8 cellular contexts compared by ENCODE assay signal in the genomic region with DNA sequence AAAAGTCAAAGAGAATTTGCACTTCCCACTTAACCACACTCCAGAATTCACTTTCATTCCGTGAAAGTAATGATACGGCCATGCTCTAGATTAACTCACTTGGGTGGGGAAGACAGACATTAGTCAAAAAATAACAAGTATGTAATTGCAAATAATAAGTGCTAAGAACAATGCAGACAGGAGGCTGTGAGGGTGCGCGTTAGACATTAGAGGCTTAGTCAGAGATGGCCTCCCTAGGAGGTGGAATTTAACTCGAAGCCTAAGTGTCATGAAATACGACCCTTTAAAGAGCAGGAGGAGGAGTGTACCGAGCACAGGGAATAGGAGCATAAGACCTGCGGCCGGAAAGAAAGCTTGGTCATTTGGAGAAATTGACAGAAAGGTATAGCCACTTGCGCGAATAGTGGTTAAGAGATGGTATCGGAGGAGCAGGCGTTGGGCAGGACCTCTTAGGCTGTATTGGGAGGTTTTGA. TPM values are rescaled to one million over a fixed set of nuclear protein-coding genes. Genes with fewer than 3 reads are reported as not detected.
DNase-seq lines count a peak whose midpoint lies in the region; ATAC-seq and TF ChIP-seq lines count a peak whose summit lies in the region.

No MANE protein-coding gene starts in this region.

- peaks cover 0 to 28% (median 16%) of the 10 kb centered on the region in 12 donors for H3K4me1 ChIP-seq in heart left ventricle
- peaks cover 7% of the 10 kb centered on the region; the same call in 1 of the 2 replicates for H3K4me1 ChIP-seq in HUES48 (ENCODE audit: control insufficient read depth, insufficient read depth, low read length)
- H3K4me1 ChIP-seq in gastrocnemius medialis, result peaks cover 18% of the 10 kb centered on the region in 2 donors

- TF ChIP-seq CTCF in heart left ventricle (IDR thresholded peaks at IDR 0.05) (no peak), WI38 (IDR thresholded peaks at IDR 0.05; ENCODE audit: low read depth, low read length) (no peak), gastrocnemius medialis (IDR thresholded peaks at IDR 0.05 in 4 of 5, conservative IDR thresholded peaks at IDR 0.05 in 1 of 5) (no peak)

- 1 to 2% (median 2%) methylated on average over 13 of the region's 13 CpGs for WGBS in heart left ventricle, 4 donors

- DNase-seq in heart left ventricle (no peak), cardiac septum (ENCODE audit: low spot score) (no peak), germinal center (ENCODE audit: low spot score) (peak; percentile 14), gastrocnemius medialis (no peak)

- H3K36me3 ChIP-seq in heart left ventricle (peaks cover 0 to 35% (median 27%) of the 10 kb centered on the region in 9 donors), HUES48 (ENCODE audit: control insufficient read depth, insufficient read depth, low read length) (peaks cover 36% of the 10 kb centered on the region), gastrocnemius medialis (peaks cover 0 to 23% of the 10 kb centered on the region in 2 donors)

- H3K27me3 ChIP-seq in heart left ventricle (peaks cover 0 to 4% (median 0%) of the 10 kb centered on the region in 9 donors), HUES48 (ENCODE audit: control insufficient read depth, insufficient read depth, low read length) (no peaks in the 10 kb centered on the region), gastrocnemius medialis (no peaks in the 10 kb centered on the region)

- in situ Hi-C loops in gastrocnemius medialis (cut with MboI; ENCODE audit: low sequenced_read_pairs in 4 of 4), result no loop called here

- H3K9me3 ChIP-seq in heart left ventricle, result peaks cover 0 to 4% (median 0%) of the 10 kb centered on the region in 12 donors
- H3K9me3 ChIP-seq in HUES48 (ENCODE audit: control insufficient read depth, insufficient read depth, low read length), result peaks cover 5% of the 10 kb centered on the region
- H3K9me3 ChIP-seq in gastrocnemius medialis, result no peaks in the 10 kb centered on the region

- intact Hi-C loops in heart left ventricle (cut with DNase I), result no loop called here
- intact Hi-C loops in cardiac septum (cut with DNase I), result no loop called here
- intact Hi-C loops in gastrocnemius medialis (cut with DNase I; ENCODE audit: low total_unique reads), result loop anchor here (2.0 to 10.0 kb wide), 3 partner anchors 83 to 375 kb away; a partner anchor contains a TSS

- peak in 2 of 4 donors; percentile 6 to 8 for ATAC-seq in heart left ventricle
- ATAC-seq in gastrocnemius medialis, result peak; percentile 1 to 21
- no peak for ATAC-seq in HG03108 (IDR thresholded peaks at IDR 0.05; ENCODE audit: unreplicated experiment)
- no peak for ATAC-seq in GM21515 (IDR thresholded peaks at IDR 0.05; ENCODE audit: unreplicated experiment)

- peak overlapping the region; percentile 95 for H3K9ac ChIP-seq in HUES48 (ENCODE audit: low read depth, low read length)

- TF ChIP-seq POLR2A in heart left ventricle (IDR thresholded peaks at IDR 0.05), result no peak
- no peak for TF ChIP-seq POLR2A in gastrocnemius medialis (IDR thresholded peaks at IDR 0.05)

- H3K27ac ChIP-seq in heart left ventricle, result peak overlapping the region in 11 of 12 donors; percentile 3 to 82 (median 58)
- peak overlapping the region; percentile 91 for H3K27ac ChIP-seq in HUES48 (ENCODE audit: low read depth, low read length)
- peak overlapping the region; percentile 73 to 83 (median 78) for H3K27ac ChIP-seq in gastrocnemius medialis

- H3K4me3 ChIP-seq in heart left ventricle (peak overlapping the region; percentile 49 to 91 (median 82)), HUES48 (ENCODE audit: low read depth, low read length) (peak overlapping the region; percentile 92), WI38 (ENCODE audit: low read depth, low read length) (peak overlapping the region; percentile 86), gastrocnemius medialis (peak overlapping the region; percentile 68 to 80 (median 79))

RNA-seq across cellular contexts. Expression of a gene that starts 0.6 kb away (rescaled TPM):
- total RNA-seq in heart left ventricle, result 10 to 100 TPM in 6 of 9 donors, 1 to 10 TPM in 3; 2.5 to 14.4 (median 11.0) TPM
- polyA plus RNA-seq in heart left ventricle, result 10 to 100 TPM; 29.2 to 48.6 TPM
- total RNA-seq in cardiac septum, result 10.1 TPM
- 1 to 10 TPM; 2.3 to 4.6 (median 3.4) TPM for total RNA-seq in gastrocnemius medialis

Comparison
In these comparisons a context has a peak if more than half of its experiments do, and no peak if none do; other contexts are left out.
1. ATAC-seq: peak in gastrocnemius medialis (2 of 2); none in HG03108 (single experiment) and GM21515 (single experiment).
2. Peak in every context shown above with its lines, with median percentiles within 50 percentile points of each other: H3K27ac ChIP-seq and H3K4me3 ChIP-seq.